Comparison of ENCODE assay signal across 20 cellular contexts in the genomic region with DNA sequence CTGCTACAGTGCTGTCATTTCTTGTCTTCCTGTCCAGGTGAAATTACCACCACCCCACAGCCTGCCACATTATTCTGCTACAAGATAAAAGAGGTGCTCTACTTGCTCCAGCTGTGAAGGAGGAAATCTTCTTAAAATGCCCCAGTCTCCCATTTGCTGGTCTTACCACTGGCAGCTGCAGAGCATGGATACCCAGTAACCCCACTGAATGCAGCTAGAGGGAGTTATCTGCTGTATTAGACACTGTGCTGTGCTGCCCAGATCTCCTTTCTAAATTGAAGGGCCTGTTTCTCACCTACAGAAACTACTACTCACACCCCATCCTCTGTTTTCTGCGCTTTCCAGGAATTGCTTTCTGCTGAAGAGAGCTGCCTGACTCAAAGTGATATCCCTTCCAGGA.
A peak's percentile ranks its signal among the peaks of the same experiment; 100 is the strongest.
DNase-seq lines count a peak whose midpoint lies in the region; ATAC-seq, FAIRE-seq and TF ChIP-seq lines count a peak whose summit lies in the region.
"Had no signal": no experiment of that assay in that cellular context is flagged by ENCODE, and none has a peak within 500 bp of the region (broad histone marks: within the 10 kb centered on the region; RNA-seq: fewer than 3 reads in every experiment).

No MANE protein-coding gene starts in this region.

- no peaks in the 10 kb centered on the region for H3K79me2 ChIP-seq in HepG2 (ENCODE audit: insufficient read depth, low read length)

- no peak overlapping the region for H2AFZ ChIP-seq in HepG2 (ENCODE audit: low read length)

- TF ChIP-seq EP300 in HepG2 (IDR thresholded peaks at IDR 0.05; ENCODE audit: low read depth in 2 of 2, low read length in 2 of 2), result no peak
- no peak for TF ChIP-seq EP300 in HepG2 (CRISPR knock-in tag; IDR thresholded peaks at IDR 0.05; ENCODE audit: borderline replicate concordance)

- no peak overlapping the region for H3K4me3 ChIP-seq in HepG2 (replicated peaks in 1 of 3; ENCODE audit: insufficient read depth in 1 of 3, low read depth in 2 of 3, low read length in 3 of 3)
- H3K4me3 ChIP-seq: HAP-1, psoas muscle, smooth muscle cell, uterus had no signal

- H4K20me1 ChIP-seq in HepG2 (ENCODE audit: insufficient read depth, low read length), result no peaks in the 10 kb centered on the region

- no peak for FAIRE-seq in HepG2 (lab: Jason Lieb, UNC)
- FAIRE-seq: colon, endometrium had no signal

- H3K36me3 ChIP-seq in HepG2 (replicated peaks in 1 of 2; ENCODE audit: control insufficient read depth in 1 of 2, insufficient read depth in 2 of 2, low read length in 2 of 2), result no peaks in the 10 kb centered on the region
- H3K36me3 ChIP-seq: HAP-1, uterus had no signal

- intact Hi-C loops in HepG2 (cut with micrococcal nuclease; ENCODE audit: unreplicated experiment) (no loop called here), posterior cingulate gyrus (cut with DNase I) (no loop called here)

- H3K9me3 ChIP-seq in HepG2 (ENCODE audit: low read length), result no peaks in the 10 kb centered on the region
- H3K9me3 ChIP-seq: HAP-1, psoas muscle, uterus had no signal

- BruUV-seq in HepG2 (replicated peaks; lab: Mats Ljungman, UMichigan), result no TSS peak

- H3K9ac ChIP-seq in HepG2 (ENCODE audit: insufficient read depth, low read depth, low read length), result no peak overlapping the region

- no peak overlapping the region for H3K27ac ChIP-seq in HepG2 (ENCODE audit: extremely low read length, insufficient read depth, low read length)
- H3K27ac ChIP-seq: psoas muscle, uterus had no signal

- H3K4me1 ChIP-seq in HepG2 (ENCODE audit: insufficient read depth, low read length), result no peaks in the 10 kb centered on the region
- H3K4me1 ChIP-seq: HAP-1, psoas muscle, uterus had no signal

- CTCF ChIA-PET in HepG2 (lab: Yijun Ruan, JAX; ENCODE audit: low intra/inter-chr PET ratio, low total read pairs), result no interaction called here

- in situ Hi-C loops in HepG2 (cut with HindIII; ENCODE audit: extremely low pct_ligation_motif_present, low pct_unique_long_range_greater_than_20kb), result no loop called here

- no peak overlapping the region for H3K4me2 ChIP-seq in HepG2 (ENCODE audit: low read depth, low read length)
- H3K4me2 ChIP-seq: smooth muscle cell had no signal

- no peak for TF ChIP-seq RAD21 in HepG2 (CRISPR knock-in tag; IDR thresholded peaks at IDR 0.05)

- no peak for TF ChIP-seq POLR2A in HepG2 (IDR thresholded peaks at IDR 0.05; ENCODE audit: insufficient read depth in 1 of 2, low read depth in 2 of 2, low read length in 2 of 2)

- ATAC-seq in GM18868 (IDR thresholded peaks at IDR 0.05; ENCODE audit: unreplicated experiment) (peak; percentile 67), SK-N-SH treated with all-trans-retinoic acid at 6 μM for 48 hours (peak; percentile 47; the same call in 1 of the 3 replicates), HepG2 (peak; percentile 66)
- ATAC-seq: activated CD8-positive, alpha-beta T cell treated with anti-CD3 and anti-CD28 coated beads for 36 hours; natural killer cell treated with Interleukin-12 subunit alpha and Interleukin-12 subunit beta and Interleukin-15 and Interleukin-18, amount 100 ng/mL, for 72 hours; psoas muscle had no signal

- DNase-seq in DMS153 treated with DMSO at 0.1 percent for 48 hours (lab: John Stamatoyannopoulos, UW; ENCODE audit: unreplicated experiment), result peak; percentile 2
- no peak for DNase-seq in HepG2 (ENCODE audit: low spot score)
- DNase-seq in AG08396 (ENCODE audit: low spot score), result no peak
- no peak for DNase-seq in posterior cingulate gyrus
- DNase-seq in SKM-1 (lab: John Stamatoyannopoulos, UW; ENCODE audit: unreplicated experiment), result no peak
- no peak for DNase-seq in LoVo (ENCODE audit: low spot score)
- DNase-seq: activated CD8-positive, alpha-beta T cell treated with anti-CD3 and anti-CD28 coated beads for 36 hours; activated T-cell treated with anti-CD3 and anti-CD28 coated beads, Interleukin-2, amount 50 U/mL, for 48 hours; KG1; NK-92 treated with Interleukin-12 subunit alpha and Interleukin-12 subunit beta, amount 100 ng/mL, for 24 hours; psoas muscle; stimulated activated CD8-positive, alpha-beta memory T cell treated with anti-CD3 and anti-CD28 coated beads, Interleukin-4, amount 100 ng/mL, for 48 hours; uterus had no signal

- H3K27me3 ChIP-seq in HepG2 (ENCODE audit: control insufficient read depth in 1 of 2, insufficient read depth in 2 of 2, low read length in 2 of 2), result no peaks in the 10 kb centered on the region
- H3K27me3 ChIP-seq: uterus had no signal

- TF ChIP-seq CTCF in HepG2 (CRISPR knock-in tag; IDR thresholded peaks at IDR 0.05), result no peak

- WGBS in HepG2 (ENCODE audit: low lambda C conversion rate), result 5% methylated on average over 1 of the region's 1 CpG

- POLR2A ChIA-PET in HepG2 (lab: Yijun Ruan, JAX), result no interaction called here

TF ChIP-seq in SK-N-SH treated with all-trans-retinoic acid at 6 μM for 48 hours, 23 proteins besides CTCF, POLR2A, EP300 and RAD21:
- TF ChIP-seq, protein P1, sequence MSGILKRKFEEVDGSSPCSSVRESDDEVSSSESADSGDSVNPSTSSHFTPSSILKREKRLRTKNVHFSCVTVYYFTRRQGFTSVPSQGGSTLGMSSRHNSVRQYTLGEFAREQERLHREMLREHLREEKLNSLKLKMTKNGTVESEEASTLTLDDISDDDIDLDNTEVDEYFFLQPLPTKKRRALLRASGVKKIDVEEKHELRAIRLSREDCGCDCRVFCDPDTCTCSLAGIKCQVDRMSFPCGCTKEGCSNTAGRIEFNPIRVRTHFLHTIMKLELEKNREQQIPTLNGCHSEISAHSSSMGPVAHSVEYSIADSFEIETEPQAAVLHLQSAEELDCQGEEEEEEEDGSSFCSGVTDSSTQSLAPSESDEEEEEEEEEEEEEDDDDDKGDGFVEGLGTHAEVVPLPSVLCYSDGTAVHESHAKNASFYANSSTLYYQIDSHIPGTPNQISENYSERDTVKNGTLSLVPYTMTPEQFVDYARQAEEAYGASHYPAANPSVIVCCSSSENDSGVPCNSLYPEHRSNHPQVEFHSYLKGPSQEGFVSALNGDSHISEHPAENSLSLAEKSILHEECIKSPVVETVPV (CRISPR knock-in tag; IDR thresholded peaks at IDR 0.05), result no peak
- peak; percentile 25; the same call in 1 of the 2 replicates for TF ChIP-seq ZNF8 (CRISPR knock-in tag; IDR thresholded peaks at IDR 0.05)

TF ChIP-seq in HepG2, 621 proteins besides CTCF, POLR2A, EP300 and RAD21:
- TF ChIP-seq ZNF652 (CRISPR knock-in tag; IDR thresholded peaks at IDR 0.05; ENCODE audit: borderline replicate concordance, low read depth) (no peak), PHF20 (CRISPR knock-in tag; IDR thresholded peaks at IDR 0.05) (no peak), STAG1 (CRISPR knock-in tag; IDR thresholded peaks at IDR 0.05) (peak; percentile 20; the same call in 1 of the 2 replicates), AHR (CRISPR knock-in tag; IDR thresholded peaks at IDR 0.05) (no peak), NAIF1 (CRISPR knock-in tag; IDR thresholded peaks at IDR 0.05; ENCODE audit: borderline replicate concordance) (no peak), MEIS1 (CRISPR knock-in tag; IDR thresholded peaks at IDR 0.05; ENCODE audit: borderline replicate concordance) (no peak), SMYD3 (CRISPR knock-in tag; IDR thresholded peaks at IDR 0.05) (no peak)
- TF ChIP-seq, protein P2, sequence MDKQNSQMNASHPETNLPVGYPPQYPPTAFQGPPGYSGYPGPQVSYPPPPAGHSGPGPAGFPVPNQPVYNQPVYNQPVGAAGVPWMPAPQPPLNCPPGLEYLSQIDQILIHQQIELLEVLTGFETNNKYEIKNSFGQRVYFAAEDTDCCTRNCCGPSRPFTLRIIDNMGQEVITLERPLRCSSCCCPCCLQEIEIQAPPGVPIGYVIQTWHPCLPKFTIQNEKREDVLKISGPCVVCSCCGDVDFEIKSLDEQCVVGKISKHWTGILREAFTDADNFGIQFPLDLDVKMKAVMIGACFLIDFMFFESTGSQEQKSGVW (CRISPR knock-in tag; IDR thresholded peaks at IDR 0.05; ENCODE audit: borderline replicate concordance), result no peak
